In genomic region chr1:171781167-171781875, GRCh38 we compare ENCODE assay signal across 8 cellular contexts. TPM values are rescaled to one million over a fixed set of nuclear protein-coding genes. Genes with fewer than 3 reads are reported as not detected.
DNase-seq lines count a peak whose midpoint lies in the region; ATAC-seq and TF ChIP-seq lines count a peak whose summit lies in the region.

TSS of gene METTL13 (plus strand) at chr1:171781660. CDS start at chr1:171781968, 308 bp downstream.

- in situ Hi-C loops in ACHN (cut with HindIII; ENCODE audit: low pct_ligation_motif_present, low pct_unique_long_range_greater_than_20kb, low sequenced_read_pairs) (no loop called here), mammary epithelial cell (cut with MboI; ENCODE audit: low sequenced_read_pairs in 2 of 2) (no loop called here)

- intact Hi-C loops in mammary epithelial cell (cut with micrococcal nuclease) = loop anchor here (1.0 to 5.0 kb wide), 3 partner anchors 27 to 134 kb away; partner anchors contain the start of gene VAMP4

- DNase-seq in ACHN (peak; percentile 99), NCI-H2227 (lab: John Stamatoyannopoulos, UW; ENCODE audit: unreplicated experiment) (peak; percentile 99), WERI-Rb-1 (peak; percentile 100), mammary epithelial cell (peak; percentile 100)

- H3K4me3 ChIP-seq in WERI-Rb-1 (ENCODE audit: low read depth, low read length) = peak within 1 kb of the TSS; percentile 73
- H3K4me3 ChIP-seq in mammary epithelial cell (replicated peaks in 1 of 3; ENCODE audit: insufficient read depth in 1 of 3, low read depth in 2 of 3, low read length in 3 of 3) = peak within 1 kb of the TSS; percentile 86 to 91 (median 88)
- H3K4me3 ChIP-seq in iPS-18c (ENCODE audit: insufficient read depth, low read depth, low read length) = peak within 1 kb of the TSS; percentile 88
- H3K4me3 ChIP-seq in skeletal muscle tissue (ENCODE audit: low read length in 3 of 3) = peak within 1 kb of the TSS; percentile 91 to 99 (median 98)

- H3K36me3 ChIP-seq in WERI-Rb-1 = peaks cover 31% of the 10 kb centered on the region
- H3K36me3 ChIP-seq in mammary epithelial cell (ENCODE audit: insufficient read depth, low read length) = peaks cover 8% of the 10 kb centered on the region
- H3K36me3 ChIP-seq in skeletal muscle tissue (ENCODE audit: control insufficient read depth in 3 of 3, insufficient read depth in 3 of 3, low read length in 3 of 3) = peaks cover 17 to 25% (median 24%) of the 10 kb centered on the region in 3 donors

- peaks cover 49% of the 10 kb centered on the region for H3K79me2 ChIP-seq in mammary epithelial cell (ENCODE audit: insufficient read depth, low read length)

- H3K4me2 ChIP-seq in mammary epithelial cell (ENCODE audit: insufficient read depth, low read depth, low read length) = peak within 1 kb of the TSS; percentile 83

- CTCF ChIA-PET in mammary epithelial cell (lab: Charles Lee; ENCODE audit: low non-redundant PET) = no interaction called here

- TF ChIP-seq CTCF in WERI-Rb-1 (IDR thresholded peaks at IDR 0.05; ENCODE audit: low read depth, low read length) (no peak), mammary epithelial cell (conservative IDR thresholded peaks at IDR 0.05 in 1 of 2, IDR thresholded peaks at IDR 0.05 in 1 of 2; ENCODE audit: extremely low read depth in 1 of 2, insufficient read depth in 1 of 2, low read depth in 1 of 2, low read length in 2 of 2) (no peak)

- dilution Hi-C loops in mammary epithelial cell (cut with HindIII; ENCODE audit: low sequenced_read_pairs) = no loop called here

- peak; percentile 96 for ATAC-seq in GM18873 (IDR thresholded peaks at IDR 0.05; ENCODE audit: low FRiP score, unreplicated experiment)
- ATAC-seq in HG03139 (IDR thresholded peaks at IDR 0.05; ENCODE audit: unreplicated experiment) = peak; percentile 98

- peak within 1 kb of the TSS; percentile 91 for H3K27ac ChIP-seq in WERI-Rb-1
- peak within 1 kb of the TSS; percentile 80 for H3K27ac ChIP-seq in mammary epithelial cell (ENCODE audit: insufficient read depth, low read depth, low read length)
- peak within 1 kb of the TSS; percentile 85 for H3K27ac ChIP-seq in skeletal muscle tissue (ENCODE audit: low read depth, low read length)

- H2AFZ ChIP-seq in mammary epithelial cell (ENCODE audit: low read depth, low read length) = peak within 1 kb of the TSS; percentile 98

- H4K20me1 ChIP-seq in mammary epithelial cell (ENCODE audit: insufficient read depth, low read length) = no peaks in the 10 kb centered on the region

- BruUV-seq in mammary epithelial cell (replicated peaks; lab: Mats Ljungman, UMichigan) = TSS peak; percentile 82

- WGBS in mammary epithelial cell (ENCODE audit: low coverage, missing lambda C conversion rate) = 3% methylated on average over 37 of the region's 58 CpGs

- H3K27me3 ChIP-seq in WERI-Rb-1 (ENCODE audit: insufficient read depth, low read depth, severe bottlenecking) (no peaks in the 10 kb centered on the region), mammary epithelial cell (ENCODE audit: insufficient read depth, low read length) (no peaks in the 10 kb centered on the region), skeletal muscle tissue (ENCODE audit: control insufficient read depth in 3 of 3, insufficient read depth in 3 of 3, low read length in 3 of 3) (no peaks in the 10 kb centered on the region)

- H3K4me1 ChIP-seq in mammary epithelial cell (ENCODE audit: insufficient read depth, low read length) (peaks cover 23% of the 10 kb centered on the region), skeletal muscle tissue (ENCODE audit: control insufficient read depth in 3 of 3, insufficient read depth in 3 of 3, low read length in 3 of 3) (peaks cover 34 to 50% (median 36%) of the 10 kb centered on the region in 3 donors)

- H3K9ac ChIP-seq in mammary epithelial cell (ENCODE audit: insufficient read depth, low read length) (peak within 1 kb of the TSS; percentile 89), skeletal muscle tissue (ENCODE audit: low read depth in 1 of 3, low read length in 3 of 3) (peak within 1 kb of the TSS; percentile 88 to 97 (median 96))

- H3K9me3 ChIP-seq in WERI-Rb-1 (ENCODE audit: severe bottlenecking) (no peaks in the 10 kb centered on the region), mammary epithelial cell (replicated peaks; ENCODE audit: insufficient read depth, low read length) (no peaks in the 10 kb centered on the region), iPS-18c (ENCODE audit: control insufficient read depth, insufficient read depth, low read length) (no peaks in the 10 kb centered on the region), skeletal muscle tissue (ENCODE audit: control insufficient read depth in 3 of 3, low read length in 3 of 3) (no peaks in the 10 kb centered on the region)

RNA-seq across cellular contexts. Expression of gene METTL13, which starts in this region (rescaled TPM):
- 10 to 100 TPM; 21.5 to 31.6 TPM for total RNA-seq in mammary epithelial cell
- polyA plus RNA-seq in mammary epithelial cell = 39.8 TPM
- polyA minus RNA-seq in mammary epithelial cell = 69.8 TPM
- 11.0 TPM for total RNA-seq in skeletal muscle tissue

Comparison
In these comparisons a context has a peak if more than half of its experiments do, and no peak if none do; other contexts are left out.
1. Peak in every context shown above with its lines: DNase-seq, ATAC-seq, H3K4me3 ChIP-seq and H3K27ac ChIP-seq.